ENCODE assay signal across 10 cellular contexts in genomic region chr1:29171089-29171488, GRCh38. TPM values are rescaled to one million over a fixed set of nuclear protein-coding genes. Genes with fewer than 3 reads are reported as not detected.
DNase-seq lines count a peak whose midpoint lies in the region; TF ChIP-seq lines count a peak whose summit lies in the region.
"Had no signal": no experiment of that assay in that cellular context is flagged by ENCODE, and none has a peak within 500 bp of the region (broad histone marks: within the 10 kb centered on the region; RNA-seq: fewer than 3 reads in every experiment).

No MANE protein-coding gene starts in this region.

- DNase-seq in activated CD4-positive, alpha-beta T cell treated with anti-CD3 and anti-CD28 coated beads, Interleukin-2, amount 10 ng/mL, durations not matched to agents 7 days and 5 days, result no peak
- DNase-seq in activated CD4-positive, alpha-beta T cell treated with anti-CD3 and anti-CD28 coated beads, Interleukin-2, amount 50 U/mL, for 4 hours, result no peak
- DNase-seq in NCI-H524 (lab: John Stamatoyannopoulos, UW) (peak; percentile 62 to 94), endodermal cell (peak; percentile 40), skeletal muscle cell (ENCODE audit: low read depth) (peak; percentile 47), mesenteric fat pad (ENCODE audit: low spot score) (no peak), 8988T (no peak), middle frontal gyrus (ENCODE audit: extremely low spot score, low spot score) (no peak)
- DNase-seq: aorta had no signal

- no peak overlapping the region for H3K4me3 ChIP-seq in endodermal cell (ENCODE audit: low read length)
- H3K4me3 ChIP-seq in skeletal muscle cell (ENCODE audit: low read depth, low read length), result no peak overlapping the region

- no peak overlapping the region for H3K27ac ChIP-seq in endodermal cell (ENCODE audit: low read depth, low read length)

- peaks cover 56% of the 10 kb centered on the region for H3K4me1 Mint-ChIP-seq in activated CD4-positive, alpha-beta T cell treated with anti-CD3 and anti-CD28 coated beads, Interleukin-2, amount 10 ng/mL, durations not matched to agents 7 days and 5 days
- H3K4me1 Mint-ChIP-seq in endodermal cell, result peaks cover 31% of the 10 kb centered on the region

- POLR2A ChIA-PET in activated CD4-positive, alpha-beta T cell treated with anti-CD3 and anti-CD28 coated beads, Interleukin-2, amount 10 ng/mL, durations not matched to agents 7 days and 5 days (lab: Charles Lee), result no interaction called here

- no peaks in the 10 kb centered on the region for H3K9me3 Mint-ChIP-seq in activated CD4-positive, alpha-beta T cell treated with anti-CD3 and anti-CD28 coated beads, Interleukin-2, amount 10 ng/mL, durations not matched to agents 7 days and 5 days
- peaks cover 3% of the 10 kb centered on the region for H3K9me3 Mint-ChIP-seq in endodermal cell
- H3K9me3 Mint-ChIP-seq: neural crest cell had no signal

- peaks cover under 1% of the 10 kb centered on the region for H3K9me3 ChIP-seq in endodermal cell (ENCODE audit: control insufficient read depth, low read length)

- H3K27ac Mint-ChIP-seq in activated CD4-positive, alpha-beta T cell treated with anti-CD3 and anti-CD28 coated beads, Interleukin-2, amount 10 ng/mL, durations not matched to agents 7 days and 5 days, result no peak overlapping the region
- H3K27ac Mint-ChIP-seq in endodermal cell, result peak overlapping the region; percentile 69

- no peaks in the 10 kb centered on the region for H3K27me3 Mint-ChIP-seq in activated CD4-positive, alpha-beta T cell treated with anti-CD3 and anti-CD28 coated beads, Interleukin-2, amount 10 ng/mL, durations not matched to agents 7 days and 5 days
- no peaks in the 10 kb centered on the region for H3K27me3 Mint-ChIP-seq in endodermal cell (ENCODE audit: insufficient read depth)

- H3K36me3 ChIP-seq in endodermal cell (ENCODE audit: control insufficient read depth, insufficient read depth, low read length), result peaks cover 72% of the 10 kb centered on the region

- TF ChIP-seq CTCF in endodermal cell (conservative IDR thresholded peaks at IDR 0.05), result no peak

- no peaks in the 10 kb centered on the region for H3K27me3 ChIP-seq in endodermal cell (ENCODE audit: control insufficient read depth, insufficient read depth, low read length, poor library complexity, severe bottlenecking)

- peak overlapping the region; percentile 8 for H3K4me3 Mint-ChIP-seq in activated CD4-positive, alpha-beta T cell treated with anti-CD3 and anti-CD28 coated beads, Interleukin-2, amount 10 ng/mL, durations not matched to agents 7 days and 5 days
- H3K4me3 Mint-ChIP-seq in endodermal cell, result no peak overlapping the region
- H3K4me3 Mint-ChIP-seq: neural crest cell had no signal

- CTCF ChIA-PET in activated CD4-positive, alpha-beta T cell treated with anti-CD3 and anti-CD28 coated beads, Interleukin-2, amount 10 ng/mL, durations not matched to agents 7 days and 5 days (lab: Charles Lee), result interaction anchor here (1.2 to 1.7 kb wide), 2 partner anchors 10 to 294 kb away, joined by 4 to 6 read pairs; partner anchors contain the start of gene SRSF4

- H3K36me3 Mint-ChIP-seq in activated CD4-positive, alpha-beta T cell treated with anti-CD3 and anti-CD28 coated beads, Interleukin-2, amount 10 ng/mL, durations not matched to agents 7 days and 5 days (ENCODE audit: low read depth), result peaks cover 44% of the 10 kb centered on the region
- peaks cover 40% of the 10 kb centered on the region for H3K36me3 Mint-ChIP-seq in endodermal cell (ENCODE audit: low read depth)

- H3K4me1 ChIP-seq in endodermal cell (ENCODE audit: control insufficient read depth, insufficient read depth, low read length), result peaks cover 9% of the 10 kb centered on the region

- H3K9ac ChIP-seq in endodermal cell (ENCODE audit: extremely low read depth, low read length, poor library complexity, severe bottlenecking), result no peak overlapping the region

- WGBS in endodermal cell (ENCODE audit: insufficient coverage in 1 of 2, insufficient read length in 1 of 2), 2 experiments, result 59 to 83% methylated on average over 2 to 3 of the region's 3 CpGs

RNA-seq across cellular contexts. Expression of gene SRSF4, which starts 10.6 kb away (rescaled TPM):
- total RNA-seq in activated CD4-positive, alpha-beta T cell treated with anti-CD3 and anti-CD28 coated beads, Interleukin-2, amount 10 ng/mL, durations not matched to agents 7 days and 5 days, result 100 to 1,000 TPM; 116 to 123 TPM
- total RNA-seq in endodermal cell (100 to 1,000 TPM in 1 of 2 donors, 10 to 100 TPM in 1; 89.1 to 107 TPM), mesenteric fat pad (103 TPM)
- polyA plus RNA-seq in endodermal cell (2013, experiment 1 of 2), result 101 TPM
- polyA plus RNA-seq in endodermal cell (2013, experiment 2 of 2), result 85.0 TPM

RNA-seq across cellular contexts. Expression of gene TMEM200B, which starts 47.4 kb away (rescaled TPM):
- total RNA-seq in activated CD4-positive, alpha-beta T cell treated with anti-CD3 and anti-CD28 coated beads, Interleukin-2, amount 10 ng/mL, durations not matched to agents 7 days and 5 days, result not detected
- 10 to 100 TPM; 36.0 to 49.4 TPM for total RNA-seq in endodermal cell
- 8.4 TPM for polyA plus RNA-seq in endodermal cell (2013, experiment 1 of 2)
- 8.4 TPM for polyA plus RNA-seq in endodermal cell (2013, experiment 2 of 2)
- 15.1 TPM for total RNA-seq in mesenteric fat pad

RNA-seq across cellular contexts. Expression of gene MECR, which starts 59.6 kb away (rescaled TPM):
- 10 to 100 TPM; 16.4 to 19.7 TPM for total RNA-seq in activated CD4-positive, alpha-beta T cell treated with anti-CD3 and anti-CD28 coated beads, Interleukin-2, amount 10 ng/mL, durations not matched to agents 7 days and 5 days
- total RNA-seq in endodermal cell (10 to 100 TPM; 33.3 to 38.2 TPM), mesenteric fat pad (57.4 TPM)
- 35.9 TPM for polyA plus RNA-seq in endodermal cell (2013, experiment 1 of 2)
- polyA plus RNA-seq in endodermal cell (2013, experiment 2 of 2), result 30.3 TPM

Comparison
In these comparisons a context has a peak if more than half of its experiments do, and no peak if none do; other contexts are left out.
1. DNase-seq: peak in NCI-H524 (2 of 2), endodermal cell (single experiment) and skeletal muscle cell (single experiment); none in activated CD4-positive, alpha-beta T cell treated with anti-CD3 and anti-CD28 coated beads, Interleukin-2, amount 10 ng/mL, durations not matched to agents 7 days and 5 days (single experiment), activated CD4-positive, alpha-beta T cell treated with anti-CD3 and anti-CD28 coated beads, Interleukin-2, amount 50 U/mL, for 4 hours (0 of 2), mesenteric fat pad (single experiment), 8988T (single experiment) and middle frontal gyrus (single experiment).
2. RNA of gene TMEM200B, which starts 47.4 kb away (total RNA-seq): 36.0 to 49.4 TPM in endodermal cell and 15.1 TPM in mesenteric fat pad (single experiment); not detected in activated CD4-positive, alpha-beta T cell treated with anti-CD3 and anti-CD28 coated beads, Interleukin-2, amount 10 ng/mL, durations not matched to agents 7 days and 5 days; every median in the first group is over 10 times any median in the second.